27 cellular contexts compared by ENCODE assay signal in the genomic region with DNA sequence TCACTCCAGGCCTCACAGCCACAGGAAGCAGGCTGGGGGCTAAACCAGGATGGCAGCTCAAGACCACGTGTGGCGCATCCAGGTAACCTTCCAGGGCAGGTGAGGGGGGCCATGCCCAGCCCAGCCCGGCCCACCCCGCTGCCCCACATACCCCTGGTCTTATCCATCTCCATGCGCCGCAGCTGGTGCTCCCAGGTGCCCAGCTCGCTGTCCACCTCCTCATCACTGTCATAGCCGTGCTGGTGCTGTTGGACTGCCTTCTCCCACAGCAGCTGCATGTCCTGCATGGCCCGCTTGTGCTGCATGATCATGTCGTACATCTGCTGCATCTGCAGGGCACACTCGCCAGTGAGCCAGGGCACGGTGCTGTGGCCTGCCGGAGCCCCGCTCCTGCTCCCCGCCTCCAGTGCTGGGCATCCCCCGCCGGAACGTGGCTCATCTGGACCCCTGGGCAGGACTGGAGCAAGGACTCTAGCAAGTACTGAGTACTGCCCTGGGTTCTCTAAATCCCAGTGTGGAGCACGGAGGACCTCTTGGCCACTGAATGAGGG. TPM values are rescaled to one million over a fixed set of nuclear protein-coding genes. Genes with fewer than 3 reads are reported as not detected.
"Had no signal": no experiment of that assay in that cellular context is flagged by ENCODE, and none has a peak within 500 bp of the region (broad histone marks: within the 10 kb centered on the region; RNA-seq: fewer than 3 reads in every experiment).

No MANE protein-coding gene starts in this region.

- H3K9ac ChIP-seq: parathyroid adenoma had no signal

- H3K4me1 ChIP-seq: heart left ventricle, left ventricle myocardium inferior, parathyroid adenoma, right atrium auricular region, stomach, testis, thyroid gland, upper lobe of right lung had no signal

- H3K27ac ChIP-seq: heart left ventricle, left ventricle myocardium inferior, parathyroid adenoma, right atrium auricular region, skin epidermis, stomach, testis, thyroid gland, upper lobe of right lung had no signal

- H3K4me3 ChIP-seq: heart left ventricle, left ventricle myocardium inferior, lung, mucosa of descending colon, right atrium auricular region, skin epidermis, stomach, testis, thyroid gland, upper lobe of right lung had no signal

- ATAC-seq: heart left ventricle; mucosa of descending colon; naive thymus-derived CD4-positive, alpha-beta T cell; natural killer cell treated with Interleukin-12 subunit alpha and Interleukin-12 subunit beta and Interleukin-15 and Interleukin-18, amount 100 ng/mL, for 72 hours; sciatic nerve; stimulated activated naive B cell treated with anti-CD40 and anti-IgM and Interleukin-4, amounts not matched to agents 10 μg/mL and 1 μg/mL and 100 μg/mL, for 72 hours; stimulated activated naive CD8-positive, alpha-beta T cell treated with anti-CD3 and anti-CD28 coated beads, Interleukin-15, Interleukin-2, amounts not matched to agents 100 U/mL and 50 U/mL, for 24 hours; upper lobe of right lung had no signal

- H3K9me3 ChIP-seq: heart left ventricle, left ventricle myocardium inferior, mucosa of descending colon, right atrium auricular region, stomach, testis, thyroid gland, upper lobe of right lung had no signal

- H3K27me3 Mint-ChIP-seq: progenitor cell of endocrine pancreas had no signal

- H3K79me2 ChIP-seq: parathyroid adenoma had no signal

- DNase-seq: heart left ventricle; left ventricle myocardium inferior; midbrain; mucosa of descending colon; naive thymus-derived CD4-positive, alpha-beta T cell; nucleus accumbens; stimulated activated CD4-positive, alpha-beta T cell treated with anti-CD3 and anti-CD28 coated beads, Interleukin-12 subunit alpha, Interleukin-12 subunit beta, amount 100 ng/mL, for 4 hours; stimulated activated CD4-positive, alpha-beta T cell treated with anti-CD3 and anti-CD28 coated beads, Interleukin-15, amount 100 ng/mL, for 24 hours; stimulated activated CD4-positive, alpha-beta T cell treated with anti-CD3 and anti-CD28 coated beads, Interleukin-2, amount 100 ng/mL, for 24 hours; stimulated activated CD4-positive, alpha-beta T cell treated with anti-CD3 and anti-CD28 coated beads, Interleukin-4, amount 100 ng/mL, for 1 hour; stimulated activated naive B cell treated with anti-CD40 and anti-IgM and Interleukin-4, amounts not matched to agents 10 μg/mL and 1 μg/mL and 100 μg/mL, for 72 hours; stimulated activated naive CD8-positive, alpha-beta T cell treated with anti-CD3 and anti-CD28 coated beads, Interleukin-15, Interleukin-2, amounts not matched to agents 100 U/mL and 50 U/mL, for 24 hours; stomach; testis; thyroid gland; trophoblast cell; upper lobe of right lung had no signal

- H2AFZ ChIP-seq: parathyroid adenoma had no signal

- H3K4me3 Mint-ChIP-seq: naive thymus-derived CD4-positive, alpha-beta T cell; natural killer cell treated with Interleukin-12 subunit alpha and Interleukin-12 subunit beta and Interleukin-15 and Interleukin-18, amount 100 ng/mL, for 72 hours; stimulated activated naive B cell treated with anti-CD40 and anti-IgM and Interleukin-4, amounts not matched to agents 10 μg/mL and 1 μg/mL and 100 μg/mL, for 72 hours had no signal

- H3K27me3 ChIP-seq: heart left ventricle, right atrium auricular region, stomach, testis, thyroid gland, upper lobe of right lung had no signal

- FAIRE-seq: urothelium cell line had no signal

- H3K4me1 Mint-ChIP-seq: stimulated activated naive B cell treated with anti-CD40 and anti-IgM and Interleukin-4, amounts not matched to agents 10 μg/mL and 1 μg/mL and 100 μg/mL, for 72 hours had no signal

- H3K27ac Mint-ChIP-seq: naive thymus-derived CD4-positive, alpha-beta T cell; natural killer cell treated with Interleukin-12 subunit alpha and Interleukin-12 subunit beta and Interleukin-15 and Interleukin-18, amount 100 ng/mL, for 72 hours; progenitor cell of endocrine pancreas; stimulated activated naive B cell treated with anti-CD40 and anti-IgM and Interleukin-4, amounts not matched to agents 10 μg/mL and 1 μg/mL and 100 μg/mL, for 72 hours had no signal

- H3K9me3 Mint-ChIP-seq: naive thymus-derived CD4-positive, alpha-beta T cell; natural killer cell treated with Interleukin-12 subunit alpha and Interleukin-12 subunit beta and Interleukin-15 and Interleukin-18, amount 100 ng/mL, for 72 hours; stimulated activated naive B cell treated with anti-CD40 and anti-IgM and Interleukin-4, amounts not matched to agents 10 μg/mL and 1 μg/mL and 100 μg/mL, for 72 hours had no signal

RNA-seq across cellular contexts. Expression of a gene that starts 6.0 kb away (rescaled TPM):
- total RNA-seq: pulmonary artery endothelial cell, thyroid gland had no signal
- polyA plus RNA-seq: naive thymus-derived CD4-positive, alpha-beta T cell; neural cell had no signal
